8 cellular contexts compared by ENCODE assay signal in the genomic region with DNA sequence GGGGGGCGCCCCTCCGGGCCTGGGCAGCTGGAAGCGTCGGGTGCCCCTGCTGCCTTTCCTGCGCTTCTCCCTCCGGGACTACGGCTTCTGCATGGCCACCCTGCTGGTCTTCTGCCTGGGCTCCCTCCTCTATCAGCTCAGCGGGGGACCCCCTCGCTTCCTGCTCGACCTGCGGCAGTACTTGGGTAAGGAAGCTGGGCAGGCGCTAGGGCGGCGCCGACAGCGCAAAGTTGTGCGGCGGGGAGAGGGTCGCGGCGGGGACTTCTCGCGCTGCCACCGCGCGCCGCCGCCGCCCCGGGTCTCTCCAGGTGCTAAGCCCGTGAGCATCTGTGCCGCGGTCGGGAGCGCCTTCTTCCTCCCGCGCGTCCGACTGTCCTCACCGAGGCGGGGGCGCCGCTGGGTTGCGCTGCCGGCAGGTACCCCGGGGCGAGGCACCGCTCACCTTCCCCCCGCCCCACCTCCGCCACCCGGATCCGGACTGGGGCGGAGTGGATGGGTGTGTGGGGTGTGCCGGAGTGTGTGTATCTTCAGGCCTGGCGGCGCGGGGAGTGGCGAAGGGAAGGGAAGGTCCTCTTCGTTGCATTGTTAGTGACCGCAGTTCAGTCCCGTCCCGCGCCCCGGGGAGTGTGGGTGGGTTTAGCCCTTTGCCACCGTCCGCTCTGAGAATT. TPM values are rescaled to one million over a fixed set of nuclear protein-coding genes. Genes with fewer than 3 reads are reported as not detected.
DNase-seq lines count a peak whose midpoint lies in the region; ATAC-seq, FAIRE-seq and TF ChIP-seq lines count a peak whose summit lies in the region.

No MANE protein-coding gene starts in this region.

- no peaks in the 10 kb centered on the region for H3K9me2 ChIP-seq in DOHH2 (replicated peaks; ENCODE audit: control insufficient read depth, low read length)
- H3K9me2 ChIP-seq in HCT116 (ENCODE audit: insufficient read depth): no peaks in the 10 kb centered on the region
- H3K9me2 ChIP-seq in PC-3 (replicated peaks; ENCODE audit: low read length): no peaks in the 10 kb centered on the region

- H3K36me3 ChIP-seq in DOHH2 (ENCODE audit: control insufficient read depth, low read length): no peaks in the 10 kb centered on the region
- H3K36me3 ChIP-seq in HCT116 (ENCODE audit: control insufficient read depth in 1 of 2, insufficient read depth in 2 of 2, low read length in 2 of 2): no peaks in the 10 kb centered on the region
- no peaks in the 10 kb centered on the region; the same call in 1 of the 2 replicates for H3K36me3 ChIP-seq in PC-3 (ENCODE audit: low read depth, low read length)
- no peaks in the 10 kb centered on the region for H3K36me3 ChIP-seq in pancreas

- TF ChIP-seq CTCF in DOHH2 (IDR thresholded peaks at IDR 0.05; ENCODE audit: low read depth, low read length, poor library complexity, severe bottlenecking) (no peak), HCT116 (IDR thresholded peaks at IDR 0.05 in 2 of 3, conservative IDR thresholded peaks at IDR 0.05 in 1 of 3; ENCODE audit: borderline replicate concordance in 1 of 3, insufficient read depth in 1 of 3, low read depth in 2 of 3, low read length in 2 of 3) (0 out of 6 replicates have a peak, but pooled peaks of 2 of the 3 experiments have one; percentile 1 to 7), PC-3 (conservative IDR thresholded peaks at IDR 0.05; ENCODE audit: low read depth, low read length) (no peak), pancreas (IDR thresholded peaks at IDR 0.05) (no peak)

- H3F3A ChIP-seq in DOHH2 (ENCODE audit: control insufficient read depth, insufficient read depth) (no peaks in the 10 kb centered on the region), PC-3 (ENCODE audit: low read length, unreplicated experiment) (no peaks in the 10 kb centered on the region)

- RAD21 ChIA-PET in HCT116 (lab: Charles Lee; ENCODE audit: low non-redundant PET in 1 of 2, low total read pairs in 2 of 2, uncharacterized antibody in 2 of 2, unreplicated experiment in 2 of 2): no interaction called here

- H2AFZ ChIP-seq in HCT116 (ENCODE audit: low read depth, low read length, poor library complexity, severe bottlenecking) (peak overlapping the region; percentile 60), PC-3 (ENCODE audit: low read length) (peak overlapping the region; percentile 86)

- ATAC-seq in HCT116 (peak; percentile 52), PC-3 (peak; percentile 61), pancreas (peak; percentile 23 to 49 (median 43)), HG03108 (IDR thresholded peaks at IDR 0.05; ENCODE audit: unreplicated experiment) (no peak)

- H3K4me1 ChIP-seq in DOHH2 (ENCODE audit: control insufficient read depth, low read length) (peaks cover 11% of the 10 kb centered on the region), HCT116 (ENCODE audit: control insufficient read depth in 1 of 2, insufficient read depth in 2 of 2, low read length in 2 of 2) (peaks cover 8 to 15% of the 10 kb centered on the region in 2 experiments), PC-3 (ENCODE audit: insufficient read depth, low read length) (peaks cover 7% of the 10 kb centered on the region; the same call in 1 of the 2 replicates), pancreas (peaks cover 18 to 34% (median 26%) of the 10 kb centered on the region in 3 donors)

- H3K4me2 ChIP-seq in DOHH2 (ENCODE audit: low read length) (peak overlapping the region; percentile 56), HCT116 (ENCODE audit: low read length) (peak overlapping the region; percentile 85), PC-3 (ENCODE audit: low read length) (peak overlapping the region; percentile 99)

- H3K9me3 ChIP-seq in DOHH2 (ENCODE audit: control insufficient read depth, insufficient read depth, low read length): no peaks in the 10 kb centered on the region
- H3K9me3 ChIP-seq in HCT116 (ENCODE audit: control insufficient read depth in 1 of 2, insufficient read depth in 1 of 2, low read depth in 1 of 2, low read length in 2 of 2): no peaks in the 10 kb centered on the region
- H3K9me3 ChIP-seq in PC-3 (ENCODE audit: low read length): no peaks in the 10 kb centered on the region
- H3K9me3 ChIP-seq in pancreas: no peaks in the 10 kb centered on the region

- H3K79me2 ChIP-seq in DOHH2 (ENCODE audit: control insufficient read depth, low read length): no peaks in the 10 kb centered on the region
- no peaks in the 10 kb centered on the region for H3K79me2 ChIP-seq in HCT116 (ENCODE audit: insufficient read depth, low read length)
- peaks cover 14% of the 10 kb centered on the region; the same call in 1 of the 2 replicates for H3K79me2 ChIP-seq in PC-3 (ENCODE audit: low read length)

- POLR2A ChIA-PET in HCT116 (lab: Charles Lee): no interaction called here
- POLR2A ChIA-PET in PC-3 (lab: Charles Lee; ENCODE audit: unreplicated experiment): interaction anchor here (0.6 kb wide), 1 partner anchor 113 kb away, joined by 3 read pairs; no protein-coding TSS in a partner anchor

- FAIRE-seq in pancreas (lab: Jason Lieb, UNC): no peak

- TF ChIP-seq POLR2A in HCT116 (IDR thresholded peaks at IDR 0.05; ENCODE audit: borderline replicate concordance, extremely low read depth, insufficient read depth, insufficient read length) (no peak), erythroblast (IDR thresholded peaks at IDR 0.05; ENCODE audit: low read length) (no peak)

- H3K27ac ChIP-seq in DOHH2 (ENCODE audit: low read depth, low read length) (no peak overlapping the region), HCT116 (ENCODE audit: low read depth, low read length) (peak overlapping the region; percentile 73), PC-3 (ENCODE audit: low read length) (no peak overlapping the region), pancreas (peak overlapping the region in 3 of 4 donors; percentile 23 to 86 (median 86))

- H3K9ac ChIP-seq in HCT116 (ENCODE audit: low read length) (peak overlapping the region; percentile 64), PC-3 (ENCODE audit: low read length) (peak overlapping the region; percentile 44; the same call in 1 of the 2 replicates)

- CTCF ChIA-PET in HCT116 (lab: Charles Lee): no interaction called here
- CTCF ChIA-PET in PC-3 (lab: Charles Lee): interaction anchor here (0.5 to 0.6 kb wide), 3 partner anchors 11 to 443 kb away, joined by 3 to 11 read pairs (median 4); no protein-coding TSS in a partner anchor

- H4K20me1 ChIP-seq in DOHH2 (ENCODE audit: control insufficient read depth, insufficient read depth, low read depth, low read length) (no peaks in the 10 kb centered on the region), HCT116 (ENCODE audit: insufficient read depth) (no peaks in the 10 kb centered on the region; the same call in 1 of the 2 replicates), PC-3 (ENCODE audit: low read length) (no peaks in the 10 kb centered on the region)

- 0 to 2% methylated on average over 45 to 66 of the region's 66 CpGs for WGBS in pancreas, 2 donors

- no peak for TF ChIP-seq RAD21 in HCT116 (IDR thresholded peaks at IDR 0.05; ENCODE audit: low read depth)

- H3K4me3 ChIP-seq in DOHH2 (ENCODE audit: low read length): peak overlapping the region; percentile 40
- peak overlapping the region; percentile 76 to 78 for H3K4me3 ChIP-seq in HCT116 (replicated peaks in 1 of 2; ENCODE audit: low read depth in 1 of 2, low read length in 2 of 2)
- H3K4me3 ChIP-seq in PC-3 (ENCODE audit: low read length): peak overlapping the region; percentile 88
- H3K4me3 ChIP-seq in pancreas: peak overlapping the region; percentile 65 to 93 (median 81)

- no peak for DNase-seq in HCT116 (ENCODE audit: low read depth, low spot score)
- DNase-seq in PC-3: peak; percentile 40
- peak; percentile 40 for DNase-seq in activated gamma-delta T cell (lab: John Stamatoyannopoulos, UW)
- peak in 38 of 42 donors; percentile 12 to 65 (median 43) for DNase-seq in head of caudate nucleus
- DNase-seq in pancreas: peak in 5 of 6 donors; percentile 46 to 86 (median 53)
- no peak for DNase-seq in erythroblast (lab: John Stamatoyannopoulos, UW)

- no TSS peak for BruUV-seq in HCT116 (replicated peaks; lab: Mats Ljungman, UMichigan)
- BruUV-seq in PC-3 (replicated peaks; lab: Mats Ljungman, UMichigan): no TSS peak

- H3K27me3 ChIP-seq in DOHH2 (ENCODE audit: control insufficient read depth, low read length) (peaks cover 67% of the 10 kb centered on the region), HCT116 (ENCODE audit: insufficient read depth, low read length) (no peaks in the 10 kb centered on the region), PC-3 (ENCODE audit: low read length) (no peaks in the 10 kb centered on the region), pancreas (no peaks in the 10 kb centered on the region)

- intact Hi-C loops in HCT116 (cut with micrococcal nuclease): loop anchor here (2.0 kb wide), 1 partner anchor 201 kb away; no protein-coding TSS in a partner anchor
- intact Hi-C loops in PC-3 (cut with micrococcal nuclease): loop anchor here (2.0 to 5.0 kb wide), 3 partner anchors 121 to 685 kb away; no protein-coding TSS in a partner anchor
- intact Hi-C loops in head of caudate nucleus (cut with DNase I): loop anchor here (10.0 kb wide), 1 partner anchor 197 kb away; no protein-coding TSS in a partner anchor
- intact Hi-C loops in pancreas (cut with DNase I): loop anchor here in 1 of 3 donors (10.0 kb wide), 1 partner anchor 197 kb away; no protein-coding TSS in a partner anchor

TF ChIP-seq in HCT116, 20 proteins besides CTCF, POLR2A, EP300 and RAD21:
- TF ChIP-seq ZFX (IDR thresholded peaks at IDR 0.05) (peak; percentile 34; the same call in 1 of the 2 replicates), FOSL1 (IDR thresholded peaks at IDR 0.05; ENCODE audit: low read depth) (no peak)

RNA-seq across cellular contexts. Expression of gene UST, which starts 0.8 kb away (rescaled TPM):
- total RNA-seq in HCT116 (2021; ENCODE audit: unreplicated experiment) (6.1 TPM), PC-3 (2014; rRNA removed) (3.9 and 7.9 TPM in 2 replicates), pancreas (10 to 100 TPM in 4 of 6 donors, 1 to 10 TPM in 2; 3.8 to 20.9 (median 12.0) TPM)
- polyA plus RNA-seq in HCT116 (2012): 2.5 and 3.7 TPM in 2 replicates
- 1 to 10 TPM; 3.7 to 4.3 TPM for polyA plus RNA-seq in pancreas

Comparison
In these comparisons a context has a peak if more than half of its experiments do, and no peak if none do; other contexts are left out.
1. H3K27ac ChIP-seq: peak in HCT116 (single experiment) and pancreas (3 of 4); none in DOHH2 (single experiment) and PC-3 (single experiment).
2. CTCF ChIP-seq: peak in HCT116 (2 of 3); none in DOHH2 (single experiment), PC-3 (single experiment) and pancreas (0 of 4).
3. DNase-seq: peak in PC-3 (single experiment), activated gamma-delta T cell (single experiment), head of caudate nucleus (38 of 42) and pancreas (5 of 6); none in HCT116 (single experiment) and erythroblast (0 of 2).
4. Peak in every context shown above with its lines, with median percentiles within 50 percentile points of each other: H3K4me2 ChIP-seq and H3K4me3 ChIP-seq.